In the genomic region with DNA sequence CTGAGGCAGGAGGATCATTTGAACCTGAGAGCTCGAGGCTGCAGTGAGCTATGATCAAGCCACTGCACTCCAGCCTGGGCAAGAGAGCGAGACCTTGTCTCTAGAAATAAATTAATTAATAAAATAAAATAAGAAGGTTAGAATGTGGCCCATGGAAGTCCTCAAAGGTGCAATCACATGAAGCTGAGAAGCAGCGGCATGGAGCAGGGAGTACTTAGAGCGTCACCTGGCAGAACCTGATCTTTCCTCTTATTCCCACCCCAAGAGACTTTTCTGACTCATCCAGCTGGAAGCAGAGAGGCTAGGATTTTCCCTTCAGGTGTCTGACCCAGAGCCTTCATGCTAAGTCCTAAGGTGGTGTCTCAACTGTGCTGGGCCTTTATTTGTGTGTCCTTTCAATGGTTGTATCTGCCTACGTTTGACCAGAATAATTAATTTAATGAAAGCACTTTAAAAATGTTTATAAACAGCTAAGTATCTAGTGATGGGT, we compare ENCODE assay signal across 28 cellular contexts.
"Had no signal": no experiment of that assay in that cellular context is flagged by ENCODE, and none has a peak within 500 bp of the region (broad histone marks: within the 10 kb centered on the region; RNA-seq: fewer than 3 reads in every experiment).

No MANE protein-coding gene starts in this region.

- FAIRE-seq: astrocyte, TTC549 had no signal

- H3K9ac ChIP-seq: KMS-11, SK-N-SH had no signal

- H3K4me2 ChIP-seq: KMS-11, SK-N-SH had no signal

- H3K27ac ChIP-seq: adrenal gland, body of pancreas, breast epithelium, KMS-11, Peyer's patch, SJSA1 had no signal

- DNase-seq: activated CD4-positive, alpha-beta T cell treated with anti-CD3 and anti-CD28 coated beads, Interleukin-2, amount 10 ng/mL, durations not matched to agents 24 days and 14 days; activated CD4-positive, alpha-beta T cell treated with anti-CD3 and anti-CD28 coated beads, Interleukin-2, amount 50 U/mL, for 4 hours; activated CD8-positive, alpha-beta T cell treated with anti-CD3 and anti-CD28 coated beads for 36 hours; activated effector memory CD4-positive, alpha-beta T cell treated with anti-CD3 and anti-CD28 coated beads, Interleukin-2, amount 50 U/mL, for 16 hours; activated naive CD4-positive, alpha-beta T cell; activated naive CD4-positive, alpha-beta T cell treated with anti-CD3 and anti-CD28 coated beads, Interleukin-2, amount 50 U/mL, for 16 hours; activated naive CD8-positive, alpha-beta T cell treated with anti-CD3 and anti-CD28 coated beads, Interleukin-2, amount 10 ng/mL, durations not matched to agents 7 days and 5 days; activated T-cell treated with anti-CD3 and anti-CD28 coated beads, Interleukin-2, amount 50 U/mL, for 1 hour; activated T-cell treated with anti-CD3 and anti-CD28 coated beads, Interleukin-2, amount 50 U/mL, for 72 hours; adrenal gland; body of pancreas; caudate nucleus; NCI-H1105; NCI-H1417 treated with DMSO at 0.1 percent for 48 hours; NCI-H187 treated with DMSO at 0.1 percent for 48 hours; NCI-H2081; NCI-H345; NCI-H524 treated with DMSO at 0.1 percent for 48 hours; Peyer's patch; RPMI8226; SHP77 treated with DMSO at 0.1 percent for 48 hours; SK-N-SH had no signal

- H3K4me3 ChIP-seq: adrenal gland, body of pancreas, breast epithelium, Peyer's patch, SJSA1 had no signal

- ATAC-seq: activated CD8-positive, alpha-beta T cell treated with anti-CD3 and anti-CD28 coated beads for 36 hours; activated T-cell treated with anti-CD3 and anti-CD28 coated beads, Interleukin-2, amount 50 U/mL, for 72 hours; activated T-helper 17 cell treated with anti-CD3 and anti-CD28 coated beads, Interleukin-2, amount 50 U/mL, for 72 hours; body of pancreas had no signal

- H3K9me3 ChIP-seq: adrenal gland, body of pancreas, breast epithelium, Peyer's patch, SJSA1, SK-N-SH had no signal

- H3K4me1 ChIP-seq: body of pancreas, breast epithelium had no signal

- H3K36me3 ChIP-seq: adrenal gland, breast epithelium, Peyer's patch, SJSA1 had no signal

- H3K9me2 ChIP-seq: SK-N-SH had no signal

- H3K27me3 ChIP-seq: adrenal gland, body of pancreas, breast epithelium, Peyer's patch, SJSA1 had no signal
